In genomic region chr2:47009368-47009767, GRCh38 we compare ENCODE assay signal across 13 cellular contexts.
A peak's percentile ranks its signal among the peaks of the same experiment; 100 is the strongest.
DNase-seq lines count a peak whose midpoint lies in the region; ATAC-seq and TF ChIP-seq lines count a peak whose summit lies in the region.
"Had no signal": no experiment of that assay in that cellular context is flagged by ENCODE, and none has a peak within 500 bp of the region (broad histone marks: within the 10 kb centered on the region; RNA-seq: fewer than 3 reads in every experiment).

No MANE protein-coding gene starts in this region.

- H3K4me2 ChIP-seq in neural cell (ENCODE audit: low read length) (peak overlapping the region; percentile 31), hepatocyte (no peak overlapping the region)
- H3K4me2 ChIP-seq: smooth muscle cell had no signal

- in situ Hi-C loops in transverse colon (cut with MboI; ENCODE audit: low pct_ligation_motif_present in 1 of 4, low pct_unique_long_range_greater_than_20kb in 1 of 4, low sequenced_read_pairs in 3 of 4) = loop anchor here in 1 of 4 donors (25.0 kb wide), 1 partner anchor 153 kb away; the partner anchor contains the start of gene STPG4

- no peaks in the 10 kb centered on the region for H3K27me3 Mint-ChIP-seq in activated naive CD8-positive, alpha-beta T cell treated with anti-CD3 and anti-CD28 coated beads for 36 hours
- no peaks in the 10 kb centered on the region for H3K27me3 Mint-ChIP-seq in activated naive CD8-positive, alpha-beta T cell treated with anti-CD3 and anti-CD28 coated beads, Interleukin-2, amount 50 U/mL, for 24 hours

- H3K79me2 ChIP-seq in neural cell (replicated peaks; ENCODE audit: insufficient read depth, low read length) (no peaks in the 10 kb centered on the region), hepatocyte (no peaks in the 10 kb centered on the region)

- 45% methylated on average over 2 of the region's 10 CpGs; no CpG with 5 or more reads in 1 of the 2 donors for WGBS in gastroesophageal sphincter (ENCODE audit: low coverage in 1 of 2), 2 donors
- 40 to 85% methylated on average over 1 to 10 of the region's 10 CpGs for WGBS in transverse colon (ENCODE audit: low coverage in 1 of 2), 2 donors
- WGBS in hepatocyte (ENCODE audit: low lambda C conversion rate, missing lambda C conversion rate) = 90% methylated on average over 10 of the region's 10 CpGs

- DNase-seq in activated naive CD8-positive, alpha-beta T cell treated with anti-CD3 and anti-CD28 coated beads for 36 hours = no peak
- DNase-seq in activated naive CD8-positive, alpha-beta T cell treated with anti-CD3 and anti-CD28 coated beads, Interleukin-2, amount 50 U/mL, for 24 hours = no peak
- DNase-seq in transverse colon = no peak
- DNase-seq in foreskin fibroblast = no peak
- DNase-seq in hepatocyte (ENCODE audit: low spot score) = no peak
- no peak for DNase-seq in RWPE1 (ENCODE audit: low spot score)
- DNase-seq: ACHN; activated CD4-positive, alpha-beta T cell treated with anti-CD3 and anti-CD28 coated beads, Interleukin-2, amount 50 U/mL, for 4 hours; erythroblast; RPMI8226 had no signal

- no peak for TF ChIP-seq EP300 in gastroesophageal sphincter (IDR thresholded peaks at IDR 0.05)
- no peak for TF ChIP-seq EP300 in neural cell (conservative IDR thresholded peaks at IDR 0.05; ENCODE audit: poor library complexity, severe bottlenecking)
- no peak for TF ChIP-seq EP300 in transverse colon (IDR thresholded peaks at IDR 0.05; ENCODE audit: low read depth)

- no peaks in the 10 kb centered on the region for H3F3A ChIP-seq in neural cell (ENCODE audit: insufficient read depth, low read length, poor library complexity, severe bottlenecking)

- no peak for TF ChIP-seq POLR2A in gastroesophageal sphincter (IDR thresholded peaks at IDR 0.05)
- no peak for TF ChIP-seq POLR2A in transverse colon (IDR thresholded peaks at IDR 0.05)

- H3K9ac ChIP-seq in neural cell (ENCODE audit: low read length) = peak overlapping the region; percentile 60

- TF ChIP-seq CTCF in gastroesophageal sphincter (IDR thresholded peaks at IDR 0.05) = no peak
- TF ChIP-seq CTCF in neural cell (IDR thresholded peaks at IDR 0.05; ENCODE audit: poor library complexity, severe bottlenecking) = no peak
- no peak for TF ChIP-seq CTCF in transverse colon (IDR thresholded peaks at IDR 0.05)
- TF ChIP-seq CTCF in foreskin fibroblast (IDR thresholded peaks at IDR 0.05; ENCODE audit: low read depth, low read length) = no peak
- no peak for TF ChIP-seq CTCF in hepatocyte (IDR thresholded peaks at IDR 0.05; ENCODE audit: poor library complexity)
- TF ChIP-seq CTCF in RWPE1 (conservative IDR thresholded peaks at IDR 0.05; ENCODE audit: low read depth) = no peak

- intact Hi-C loops in transverse colon (cut with DNase I; ENCODE audit: low total_unique reads) = no loop called here

- no peak for ATAC-seq in activated naive CD8-positive, alpha-beta T cell treated with anti-CD3 and anti-CD28 coated beads, Interleukin-2, amount 50 U/mL, for 24 hours
- ATAC-seq in gastroesophageal sphincter = peak; percentile 41

- H2AFZ ChIP-seq in neural cell (ENCODE audit: low read depth, low read length) (peak overlapping the region; percentile 16), hepatocyte (no peak overlapping the region)

- H3K4me3 ChIP-seq in gastroesophageal sphincter (no peak overlapping the region), neural cell (ENCODE audit: low read length) (peak overlapping the region; percentile 52), transverse colon (no peak overlapping the region), foreskin fibroblast (ENCODE audit: low read depth in 1 of 2, low read length in 2 of 2) (no peak overlapping the region), hepatocyte (no peak overlapping the region)
- H3K4me3 ChIP-seq: smooth muscle cell had no signal

- H3K36me3 ChIP-seq in gastroesophageal sphincter = peaks cover 0 to 43% of the 10 kb centered on the region in 2 donors
- no peaks in the 10 kb centered on the region for H3K36me3 ChIP-seq in neural cell (ENCODE audit: insufficient read depth, low read length)
- peaks cover 0 to 10% (median 0%) of the 10 kb centered on the region in 4 donors for H3K36me3 ChIP-seq in transverse colon
- no peaks in the 10 kb centered on the region for H3K36me3 ChIP-seq in hepatocyte (replicated peaks; ENCODE audit: insufficient read depth, low read depth)

- POLR2A ChIA-PET in RWPE1 (lab: Yijun Ruan, JAX; ENCODE audit: low non-redundant PET) = no interaction called here

- CTCF ChIA-PET in RWPE1 (lab: Yijun Ruan, JAX) = interaction anchor here (0.6 kb wide), 1 partner anchor 165 kb away, joined by 6 read pairs; no protein-coding TSS in a partner anchor

- H3K9me2 ChIP-seq in neural cell (ENCODE audit: insufficient read depth, low read length) (no peaks in the 10 kb centered on the region), hepatocyte (replicated peaks; ENCODE audit: insufficient read depth) (no peaks in the 10 kb centered on the region)

- H3K27me3 ChIP-seq in gastroesophageal sphincter (no peaks in the 10 kb centered on the region), neural cell (ENCODE audit: insufficient read depth, low read depth, low read length) (no peaks in the 10 kb centered on the region), transverse colon (no peaks in the 10 kb centered on the region), hepatocyte (no peaks in the 10 kb centered on the region)

- peak overlapping the region; percentile 83 to 97 (median 94) for H3K27ac ChIP-seq in gastroesophageal sphincter
- peak overlapping the region; percentile 90 for H3K27ac ChIP-seq in neural cell (ENCODE audit: low read length)
- peak overlapping the region; percentile 75 to 88 (median 84) for H3K27ac ChIP-seq in transverse colon
- no peak overlapping the region for H3K27ac ChIP-seq in hepatocyte
- no peak overlapping the region for H3K27ac ChIP-seq in RWPE1

- H3K4me3 Mint-ChIP-seq in activated naive CD8-positive, alpha-beta T cell treated with anti-CD3 and anti-CD28 coated beads for 36 hours = no peak overlapping the region
- no peak overlapping the region for H3K4me3 Mint-ChIP-seq in activated naive CD8-positive, alpha-beta T cell treated with anti-CD3 and anti-CD28 coated beads, Interleukin-2, amount 50 U/mL, for 24 hours

- H3K36me3 Mint-ChIP-seq in activated naive CD8-positive, alpha-beta T cell treated with anti-CD3 and anti-CD28 coated beads for 36 hours = peaks cover 13% of the 10 kb centered on the region
- H3K36me3 Mint-ChIP-seq in activated naive CD8-positive, alpha-beta T cell treated with anti-CD3 and anti-CD28 coated beads, Interleukin-2, amount 50 U/mL, for 24 hours (ENCODE audit: low read depth) = peaks cover 14% of the 10 kb centered on the region

- H4K20me1 ChIP-seq in neural cell (ENCODE audit: insufficient read depth) (no peaks in the 10 kb centered on the region), hepatocyte (ENCODE audit: insufficient read depth, poor library complexity, severe bottlenecking) (no peaks in the 10 kb centered on the region)

- no peaks in the 10 kb centered on the region for H3K9me3 Mint-ChIP-seq in activated naive CD8-positive, alpha-beta T cell treated with anti-CD3 and anti-CD28 coated beads for 36 hours
- no peaks in the 10 kb centered on the region for H3K9me3 Mint-ChIP-seq in activated naive CD8-positive, alpha-beta T cell treated with anti-CD3 and anti-CD28 coated beads, Interleukin-2, amount 50 U/mL, for 24 hours

- TF ChIP-seq RAD21 in neural cell (conservative IDR thresholded peaks at IDR 0.05) = no peak

- H3K27ac Mint-ChIP-seq in activated naive CD8-positive, alpha-beta T cell treated with anti-CD3 and anti-CD28 coated beads for 36 hours = peak overlapping the region; percentile 36
- H3K27ac Mint-ChIP-seq in activated naive CD8-positive, alpha-beta T cell treated with anti-CD3 and anti-CD28 coated beads, Interleukin-2, amount 50 U/mL, for 24 hours = no peak overlapping the region

- no peaks in the 10 kb centered on the region for H3K9me3 ChIP-seq in gastroesophageal sphincter
- no peaks in the 10 kb centered on the region for H3K9me3 ChIP-seq in neural cell (ENCODE audit: low read length)
- no peaks in the 10 kb centered on the region for H3K9me3 ChIP-seq in transverse colon
- no peaks in the 10 kb centered on the region for H3K9me3 ChIP-seq in hepatocyte (ENCODE audit: low read depth)

- peaks cover 12 to 100% (median 50%) of the 10 kb centered on the region in 3 donors for H3K4me1 ChIP-seq in gastroesophageal sphincter
- peaks cover 5 to 37% (median 25%) of the 10 kb centered on the region in 4 donors for H3K4me1 ChIP-seq in transverse colon
- peaks cover 4% of the 10 kb centered on the region for H3K4me1 ChIP-seq in hepatocyte (ENCODE audit: insufficient read depth)

- H3K4me1 Mint-ChIP-seq in activated naive CD8-positive, alpha-beta T cell treated with anti-CD3 and anti-CD28 coated beads for 36 hours = no peaks in the 10 kb centered on the region
- H3K4me1 Mint-ChIP-seq in activated naive CD8-positive, alpha-beta T cell treated with anti-CD3 and anti-CD28 coated beads, Interleukin-2, amount 50 U/mL, for 24 hours = no peaks in the 10 kb centered on the region

TF ChIP-seq in neural cell, 6 proteins besides CTCF, POLR2A, EP300 and RAD21:
- TF ChIP-seq POLR2AphosphoS5 (IDR thresholded peaks at IDR 0.05) (no peak), SMC3 (conservative IDR thresholded peaks at IDR 0.05; ENCODE audit: poor library complexity) (no peak), TAF1 (IDR thresholded peaks at IDR 0.05; ENCODE audit: low read depth) (no peak), EZH2 (IDR thresholded peaks at IDR 0.05; ENCODE audit: borderline replicate concordance, insufficient read depth, low read length, poor library complexity, severe bottlenecking) (no peak)

Comparison
In these comparisons a context has a peak if more than half of its experiments do, and no peak if none do; other contexts are left out.
1. H3K27ac ChIP-seq: peak in gastroesophageal sphincter (4 of 4), neural cell (single experiment) and transverse colon (4 of 4); none in hepatocyte (single experiment) and RWPE1 (single experiment).